In the genomic region with DNA sequence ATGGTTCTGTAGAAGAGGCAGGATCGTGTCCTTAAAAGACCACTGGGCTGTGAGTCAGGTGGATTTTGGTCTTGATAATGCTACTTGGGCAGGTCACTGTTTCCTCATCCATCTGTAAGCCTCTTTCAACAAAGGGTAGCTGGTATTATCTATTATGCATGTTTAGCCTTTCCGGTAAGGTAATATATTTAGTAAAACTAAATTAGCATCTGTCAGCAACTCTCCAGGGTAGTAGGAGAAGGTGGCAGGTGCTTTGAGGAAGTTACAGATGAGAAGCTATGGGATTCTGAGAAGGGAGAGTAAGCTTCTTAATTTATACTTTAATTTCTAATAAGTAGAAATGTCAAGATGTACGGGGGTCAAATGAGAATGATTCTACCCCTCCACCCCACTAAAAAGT, we compare ENCODE assay signal across 28 cellular contexts.
"Had no signal": no experiment of that assay in that cellular context is flagged by ENCODE, and none has a peak within 500 bp of the region (broad histone marks: within the 10 kb centered on the region; RNA-seq: fewer than 3 reads in every experiment).

No MANE protein-coding gene starts in this region.

- FAIRE-seq: K562 had no signal

- H3K4me3 ChIP-seq: ascending aorta, cardiac muscle cell, K562, SJCRH30, SK-N-MC had no signal

- H3K36me3 Mint-ChIP-seq: activated naive CD4-positive, alpha-beta T cell treated with anti-CD3 and anti-CD28 coated beads, Interleukin-2, amount 10 ng/mL, durations not matched to agents 7 days and 5 days; activated naive CD8-positive, alpha-beta T cell had no signal

- H3K9me3 Mint-ChIP-seq: activated CD4-positive, alpha-beta T cell treated with anti-CD3 and anti-CD28 coated beads, Interleukin-2, amount 10 ng/mL, durations not matched to agents 24 days and 14 days; activated CD8-positive, alpha-beta T cell treated with anti-CD3 and anti-CD28 coated beads for 36 hours; activated naive CD4-positive, alpha-beta T cell treated with anti-CD3 and anti-CD28 coated beads, Interleukin-2, amount 10 ng/mL, durations not matched to agents 7 days and 5 days; activated T-cell treated with anti-CD3 and anti-CD28 coated beads, Interleukin-2, amount 50 U/mL, for 24 hours; central memory CD8-positive, alpha-beta T cell had no signal

- H3K27ac Mint-ChIP-seq: activated CD4-positive, alpha-beta T cell treated with anti-CD3 and anti-CD28 coated beads, Interleukin-2, amount 10 ng/mL, durations not matched to agents 24 days and 14 days; activated CD8-positive, alpha-beta T cell treated with anti-CD3 and anti-CD28 coated beads for 36 hours; activated naive CD4-positive, alpha-beta T cell treated with anti-CD3 and anti-CD28 coated beads, Interleukin-2, amount 10 ng/mL, durations not matched to agents 7 days and 5 days; activated naive CD8-positive, alpha-beta T cell had no signal

- ATAC-seq: activated CD8-positive, alpha-beta T cell treated with anti-CD3 and anti-CD28 coated beads for 36 hours; K562 had no signal

- DNase-seq: activated CD4-positive, alpha-beta T cell treated with anti-CD3 and anti-CD28 coated beads, Interleukin-2, amount 10 ng/mL, durations not matched to agents 24 days and 14 days; activated CD4-positive, alpha-beta T cell treated with anti-CD3 and anti-CD28 coated beads, Interleukin-2, amount 50 U/mL, for 4 hours; activated CD4-positive, CD25-positive, alpha-beta regulatory T cell; activated CD8-positive, alpha-beta T cell treated with anti-CD3 and anti-CD28 coated beads for 36 hours; activated naive CD4-positive, alpha-beta T cell treated with anti-CD3 and anti-CD28 coated beads, Interleukin-2, amount 10 ng/mL, durations not matched to agents 7 days and 5 days; activated T-cell treated with anti-CD3 and anti-CD28 coated beads, Interleukin-2, amount 50 U/mL, for 24 hours; amygdala; MV-4-11; NCI-H1092; NCI-H1436 treated with DMSO at 0.1 percent for 48 hours; NCI-H1694 treated with DMSO at 0.1 percent for 48 hours; NCI-H2029; NCI-H2171; NCI-H510A; NCI-H526; NCI-H748 treated with DMSO at 0.1 percent for 48 hours; NK-92 treated with Interleukin-12 subunit alpha and Interleukin-12 subunit beta, amount 100 ng/mL, for 24 hours; OCI-M1; SHP77; SJCRH30; T1000; WERI-Rb-1 had no signal

- H3K4me1 Mint-ChIP-seq: central memory CD8-positive, alpha-beta T cell had no signal

- H3K27me3 Mint-ChIP-seq: activated naive CD8-positive, alpha-beta T cell had no signal

- H3K27me3 ChIP-seq: ascending aorta had no signal

- H3K4me3 Mint-ChIP-seq: activated naive CD4-positive, alpha-beta T cell treated with anti-CD3 and anti-CD28 coated beads, Interleukin-2, amount 10 ng/mL, durations not matched to agents 7 days and 5 days; central memory CD8-positive, alpha-beta T cell had no signal

- H3K4me1 ChIP-seq: SJCRH30 had no signal

- H3K36me3 ChIP-seq: ascending aorta, cardiac muscle cell, SJCRH30, WERI-Rb-1 had no signal

- H3K27ac ChIP-seq: ascending aorta, cardiac muscle cell, SJCRH30, SK-N-MC, WERI-Rb-1 had no signal

- H3K9me3 ChIP-seq: ascending aorta, SJCRH30 had no signal
